ENCODE assay signal across 8 cellular contexts in the genomic region with DNA sequence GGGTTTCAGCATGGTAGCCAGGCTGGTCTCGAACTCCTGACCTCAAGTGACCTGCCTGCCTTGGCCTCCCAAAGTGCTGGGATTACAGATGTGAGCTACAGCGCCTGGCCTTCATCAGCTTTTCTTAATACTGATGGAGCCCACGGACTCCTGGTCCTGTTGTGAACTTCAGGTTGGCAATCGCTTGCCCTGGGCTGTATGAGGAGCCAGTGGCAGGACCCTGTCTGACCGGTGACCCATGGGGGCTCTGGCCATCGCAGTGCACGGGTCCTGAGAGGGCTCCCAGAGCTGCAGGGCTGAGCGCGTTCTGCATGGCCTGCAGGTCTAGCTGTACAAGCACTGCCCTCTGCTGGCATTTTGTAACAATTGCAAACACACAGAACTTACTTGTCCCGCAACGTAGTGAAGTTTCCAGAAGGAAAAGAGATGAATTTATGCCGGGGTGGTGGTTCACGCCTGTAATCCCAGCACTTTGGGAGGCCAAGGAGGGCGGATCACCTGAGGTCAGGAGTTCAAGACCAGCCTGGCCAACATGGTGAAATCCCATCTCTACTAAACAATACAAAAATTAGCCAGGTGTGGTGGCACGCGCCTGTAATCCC. TPM values are rescaled to one million over a fixed set of nuclear protein-coding genes. Genes with fewer than 3 reads are reported as not detected.
DNase-seq lines count a peak whose midpoint lies in the region; ATAC-seq and TF ChIP-seq lines count a peak whose summit lies in the region.
"Not testable (repeated sequence)": the region's sequence is repeated elsewhere in the genome, so short reads cannot be mapped to it uniquely, and the experiment has no call there.

No MANE protein-coding gene starts in this region.

- ATAC-seq in GM19468 (IDR thresholded peaks at IDR 0.05; ENCODE audit: extremely low read depth, unreplicated experiment), result peak; percentile 74

- not testable (repeated sequence) for H3K27me3 ChIP-seq in HL-60 (ENCODE audit: insufficient read depth, poor library complexity, severe bottlenecking)

- DNase-seq in COLO829 (ENCODE audit: low spot score), result peak; percentile 36
- DNase-seq in HL-60 (ENCODE audit: low read depth in 1 of 2, low spot score in 1 of 2), result peak in 1 of 2 experiments; percentile 66
- DNase-seq in NCI-H748 treated with DMSO at 0.1 percent for 48 hours (lab: John Stamatoyannopoulos, UW), result peak; percentile 61
- DNase-seq in activated CD4-positive, alpha-beta T cell treated with anti-CD3 and anti-CD28 coated beads for 48 hours, result peak; percentile 60
- DNase-seq in dermis blood vessel endothelial cell, result peak; percentile 87
- peak; percentile 77 for DNase-seq in kidney tubule cell (ENCODE audit: low spot score)
- DNase-seq in stimulated activated CD4-positive, alpha-beta T cell treated with anti-CD3 and anti-CD28 coated beads, Interleukin-1b, Interleukin-23, amount 100 ng/mL, for 48 hours, result peak; percentile 41

- not testable (repeated sequence) for H3K27ac ChIP-seq in HL-60 (replicated peaks)

- peak; percentile 43 for TF ChIP-seq CTCF in HL-60 (IDR thresholded peaks at IDR 0.05; ENCODE audit: insufficient read depth, low read length)

- H3K4me3 ChIP-seq in HL-60 (replicated peaks; ENCODE audit: insufficient read depth, low read length), result not testable (repeated sequence)

RNA-seq across cellular contexts. Expression of a gene that starts 18.0 kb away (rescaled TPM):
- total RNA-seq in dermis blood vessel endothelial cell, result 15.1 and 19.0 TPM in 2 replicates

RNA-seq across cellular contexts. Expression of a gene that starts 58.4 kb away (rescaled TPM):
- 18.1 and 31.8 TPM in 2 replicates for total RNA-seq in dermis blood vessel endothelial cell
